Comparison of ENCODE assay signal across 1 cellular context in genomic region chr7:155722936-155723335, GRCh38.
TF ChIP-seq lines count a peak whose summit lies in the region.

No MANE protein-coding gene starts in this region.

TF ChIP-seq in GM12878, 131 proteins besides CTCF, POLR2A, EP300 and RAD21 (continued from another document):
- TF ChIP-seq E4F1 (IDR thresholded peaks at IDR 0.05; ENCODE audit: borderline replicate concordance, partially characterized antibody) = no peak
- TF ChIP-seq NBN (IDR thresholded peaks at IDR 0.05) = no peak
- TF ChIP-seq NR2C1 (IDR thresholded peaks at IDR 0.05) = no peak
- no peak for TF ChIP-seq BCLAF1 (IDR thresholded peaks at IDR 0.05)
- TF ChIP-seq KDM1A (IDR thresholded peaks at IDR 0.05; ENCODE audit: borderline replicate concordance) = no peak
